ENCODE assay signal across 1 cellular context in the genomic region with DNA sequence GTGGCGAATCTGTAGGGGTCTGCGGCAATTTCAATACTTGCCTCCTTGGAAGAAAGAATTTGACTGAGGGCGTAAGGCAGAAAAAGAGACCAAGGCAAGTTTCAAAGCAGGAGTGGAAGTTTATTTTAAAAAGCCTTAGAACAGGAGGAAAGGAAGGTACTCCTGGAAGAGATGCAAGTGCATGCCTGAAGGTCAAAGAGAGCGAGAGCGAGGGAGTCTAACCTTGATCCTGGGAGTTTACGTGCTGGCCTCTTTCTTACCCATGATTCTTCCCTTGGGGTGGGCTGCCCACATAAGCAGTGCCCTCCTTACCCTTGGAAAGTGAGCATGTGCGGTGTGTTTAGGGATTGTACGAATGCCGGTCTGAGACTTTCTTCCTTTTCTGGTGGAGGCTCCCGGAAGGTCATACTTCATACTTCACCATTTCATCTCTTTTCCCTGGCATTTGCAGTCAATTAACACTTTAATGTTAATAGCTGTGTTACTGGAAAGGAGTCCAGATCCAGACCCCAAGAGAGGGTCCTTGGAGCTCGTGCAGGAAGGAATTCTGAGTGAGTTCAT.
TF ChIP-seq lines count a peak whose summit lies in the region.

No MANE protein-coding gene starts in this region.

TF ChIP-seq in HepG2, 621 proteins besides CTCF, POLR2A, EP300 and RAD21:
- TF ChIP-seq ZNF232 (CRISPR knock-in tag; IDR thresholded peaks at IDR 0.05; ENCODE audit: borderline replicate concordance) (no peak), NFE2L2 (IDR thresholded peaks at IDR 0.05; ENCODE audit: low read length) (no peak), AKNA (CRISPR knock-in tag; IDR thresholded peaks at IDR 0.05; ENCODE audit: borderline replicate concordance) (no peak), FOSL2 (CRISPR knock-in tag; IDR thresholded peaks at IDR 0.05) (no peak), SMAD1 (CRISPR knock-in tag; IDR thresholded peaks at IDR 0.05; ENCODE audit: borderline replicate concordance, low read depth) (no peak), MYC (CRISPR knock-in tag; IDR thresholded peaks at IDR 0.05; ENCODE audit: borderline replicate concordance) (no peak), TCF12 (IDR thresholded peaks at IDR 0.05) (no peak), TCF12 (CRISPR knock-in tag; IDR thresholded peaks at IDR 0.05) (no peak), MTF2 (CRISPR knock-in tag; IDR thresholded peaks at IDR 0.05; ENCODE audit: borderline replicate concordance) (no peak), RARA (CRISPR knock-in tag; IDR thresholded peaks at IDR 0.05) (no peak), FOXA1 (IDR thresholded peaks at IDR 0.05) (no peak), FOXA1 (CRISPR knock-in tag; IDR thresholded peaks at IDR 0.05) (no peak)
- TF ChIP-seq, protein P1, sequence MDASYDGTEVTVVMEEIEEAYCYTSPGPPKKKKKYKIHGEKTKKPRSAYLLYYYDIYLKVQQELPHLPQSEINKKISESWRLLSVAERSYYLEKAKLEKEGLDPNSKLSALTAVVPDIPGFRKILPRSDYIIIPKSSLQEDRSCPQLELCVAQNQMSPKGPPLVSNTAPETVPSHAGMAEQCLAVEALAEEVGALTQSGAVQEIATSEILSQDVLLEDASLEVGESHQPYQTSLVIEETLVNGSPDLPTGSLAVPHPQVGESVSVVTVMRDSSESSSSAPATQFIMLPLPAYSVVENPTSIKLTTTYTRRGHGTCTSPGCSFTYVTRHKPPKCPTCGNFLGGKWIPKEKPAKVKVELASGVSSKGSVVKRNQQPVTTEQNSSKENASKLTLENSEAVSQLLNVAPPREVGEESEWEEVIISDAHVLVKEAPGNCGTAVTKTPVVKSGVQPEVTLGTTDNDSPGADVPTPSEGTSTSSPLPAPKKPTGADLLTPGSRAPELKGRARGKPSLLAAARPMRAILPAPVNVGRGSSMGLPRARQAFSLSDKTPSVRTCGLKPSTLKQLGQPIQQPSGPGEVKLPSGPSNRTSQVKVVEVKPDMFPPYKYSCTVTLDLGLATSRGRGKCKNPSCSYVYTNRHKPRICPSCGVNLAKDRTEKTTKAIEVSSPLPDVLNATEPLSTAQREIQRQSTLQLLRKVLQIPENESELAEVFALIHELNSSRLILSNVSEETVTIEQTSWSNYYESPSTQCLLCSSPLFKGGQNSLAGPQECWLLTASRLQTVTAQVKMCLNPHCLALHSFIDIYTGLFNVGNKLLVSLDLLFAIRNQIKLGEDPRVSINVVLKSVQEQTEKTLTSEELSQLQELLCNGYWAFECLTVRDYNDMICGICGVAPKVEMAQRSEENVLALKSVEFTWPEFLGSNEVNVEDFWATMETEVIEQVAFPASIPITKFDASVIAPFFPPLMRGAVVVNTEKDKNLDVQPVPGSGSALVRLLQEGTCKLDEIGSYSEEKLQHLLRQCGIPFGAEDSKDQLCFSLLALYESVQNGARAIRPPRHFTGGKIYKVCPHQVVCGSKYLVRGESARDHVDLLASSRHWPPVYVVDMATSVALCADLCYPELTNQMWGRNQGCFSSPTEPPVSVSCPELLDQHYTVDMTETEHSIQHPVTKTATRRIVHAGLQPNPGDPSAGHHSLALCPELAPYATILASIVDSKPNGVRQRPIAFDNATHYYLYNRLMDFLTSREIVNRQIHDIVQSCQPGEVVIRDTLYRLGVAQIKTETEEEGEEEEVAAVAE (CRISPR knock-in tag; IDR thresholded peaks at IDR 0.05; ENCODE audit: borderline replicate concordance), result no peak
- TF ChIP-seq, protein P2, sequence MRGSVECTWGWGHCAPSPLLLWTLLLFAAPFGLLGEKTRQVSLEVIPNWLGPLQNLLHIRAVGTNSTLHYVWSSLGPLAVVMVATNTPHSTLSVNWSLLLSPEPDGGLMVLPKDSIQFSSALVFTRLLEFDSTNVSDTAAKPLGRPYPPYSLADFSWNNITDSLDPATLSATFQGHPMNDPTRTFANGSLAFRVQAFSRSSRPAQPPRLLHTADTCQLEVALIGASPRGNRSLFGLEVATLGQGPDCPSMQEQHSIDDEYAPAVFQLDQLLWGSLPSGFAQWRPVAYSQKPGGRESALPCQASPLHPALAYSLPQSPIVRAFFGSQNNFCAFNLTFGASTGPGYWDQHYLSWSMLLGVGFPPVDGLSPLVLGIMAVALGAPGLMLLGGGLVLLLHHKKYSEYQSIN (CRISPR knock-in tag; IDR thresholded peaks at IDR 0.05; ENCODE audit: borderline replicate concordance), result no peak
- TF ChIP-seq, protein P3, sequence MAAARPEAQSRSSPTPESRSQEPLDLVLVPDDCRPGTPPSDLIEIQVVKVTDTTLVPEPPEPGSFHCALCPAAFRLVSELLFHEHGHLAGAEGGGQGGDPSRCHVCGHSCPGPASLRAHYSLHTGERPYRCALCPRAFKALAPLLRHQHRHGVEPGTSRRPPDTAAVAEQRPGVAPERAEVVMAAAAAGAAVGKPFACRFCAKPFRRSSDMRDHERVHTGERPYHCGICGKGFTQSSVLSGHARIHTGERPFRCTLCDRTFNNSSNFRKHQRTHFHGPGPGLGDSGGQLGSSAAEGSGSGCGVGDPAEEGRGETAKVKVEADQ (CRISPR knock-in tag; IDR thresholded peaks at IDR 0.05; ENCODE audit: borderline replicate concordance), result no peak
- TF ChIP-seq, protein P4, sequence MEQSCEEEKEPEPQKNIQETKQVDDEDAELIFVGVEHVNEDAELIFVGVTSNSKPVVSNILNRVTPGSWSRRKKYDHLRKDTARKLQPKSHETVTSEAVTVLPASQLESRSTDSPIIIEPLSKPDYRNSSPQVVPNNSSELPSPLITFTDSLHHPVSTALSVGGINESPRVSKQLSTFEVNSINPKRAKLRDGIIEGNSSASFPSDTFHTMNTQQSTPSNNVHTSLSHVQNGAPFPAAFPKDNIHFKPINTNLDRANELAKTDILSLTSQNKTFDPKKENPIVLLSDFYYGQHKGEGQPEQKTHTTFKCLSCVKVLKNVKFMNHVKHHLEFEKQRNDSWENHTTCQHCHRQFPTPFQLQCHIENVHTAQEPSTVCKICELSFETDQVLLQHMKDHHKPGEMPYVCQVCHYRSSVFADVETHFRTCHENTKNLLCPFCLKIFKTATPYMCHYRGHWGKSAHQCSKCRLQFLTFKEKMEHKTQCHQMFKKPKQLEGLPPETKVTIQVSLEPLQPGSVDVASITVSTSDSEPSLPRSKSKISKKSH (CRISPR knock-in tag; IDR thresholded peaks at IDR 0.05; ENCODE audit: borderline replicate concordance), result no peak
